ENCODE assay signal across 10 cellular contexts in the genomic region with DNA sequence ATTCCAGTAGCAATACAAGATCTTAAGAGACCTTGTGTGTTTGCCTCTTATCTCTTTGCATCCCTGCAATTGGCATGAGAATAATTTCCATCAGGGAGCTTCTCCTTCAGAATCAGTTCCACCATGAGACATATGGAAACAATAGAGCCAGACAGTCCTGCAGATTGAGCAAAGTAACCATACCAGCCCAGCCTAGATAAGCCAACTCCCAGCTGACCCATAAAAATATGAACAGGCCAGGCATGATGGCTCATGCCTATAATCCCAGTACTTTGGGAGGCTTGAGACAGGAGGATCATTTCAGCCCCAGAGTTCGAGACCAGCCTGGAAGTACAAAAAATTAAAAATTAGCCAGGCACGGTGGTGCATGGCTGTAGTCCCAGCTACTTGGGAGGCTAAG. TPM values are rescaled to one million over a fixed set of nuclear protein-coding genes. Genes with fewer than 3 reads are reported as not detected.
"Had no signal": no experiment of that assay in that cellular context is flagged by ENCODE, and none has a peak within 500 bp of the region (broad histone marks: within the 10 kb centered on the region; RNA-seq: fewer than 3 reads in every experiment).

No MANE protein-coding gene starts in this region.

- ATAC-seq: HCT116, HepG2 had no signal

- H3K36me3 Mint-ChIP-seq: IgD-negative memory B cell had no signal

- H3K9ac ChIP-seq: GM23248 had no signal

- H3K4me1 ChIP-seq: HAP-1 had no signal

- H3K4me1 Mint-ChIP-seq: IgD-negative memory B cell had no signal

- H3K9me3 ChIP-seq: HAP-1 had no signal

- H3K27me3 Mint-ChIP-seq: IgD-negative memory B cell had no signal

- H3K36me3 ChIP-seq: HAP-1 had no signal

- H3K4me3 ChIP-seq: GM23248, HAP-1 had no signal

- H2AFZ ChIP-seq: GM23248 had no signal

- H3K27ac ChIP-seq: GM23248, HL-60 had no signal

- H3K27ac Mint-ChIP-seq: IgD-negative memory B cell had no signal

- DNase-seq: GM23248, GOT3, H7, KBM-7 had no signal

- H3K4me3 Mint-ChIP-seq: IgD-negative memory B cell had no signal

RNA-seq across cellular contexts. Expression of gene CNTN3, which starts 12.7 kb away (rescaled TPM):
- total RNA-seq: H4, HepG2 had no signal
